1 cellular context compared by ENCODE assay signal in genomic region chr3:48858709-48859108, GRCh38.
TF ChIP-seq lines count a peak whose summit lies in the region.

No MANE protein-coding gene starts in this region.

TF ChIP-seq in K562, 482 proteins besides CTCF, POLR2A, EP300 and RAD21:
- no peak for TF ChIP-seq BMI1 (IDR thresholded peaks at IDR 0.05; ENCODE audit: low read length)
- TF ChIP-seq GMEB1 (CRISPR knock-in tag; IDR thresholded peaks at IDR 0.05): no peak
- no peak for TF ChIP-seq MCM5 (IDR thresholded peaks at IDR 0.05; ENCODE audit: low read depth)
- no peak for TF ChIP-seq EHMT2 (IDR thresholded peaks at IDR 0.05)
- TF ChIP-seq TAL1 (IDR thresholded peaks at IDR 0.05): peak; percentile 36; the same call in 1 of the 2 replicates
- TF ChIP-seq ZKSCAN1 (IDR thresholded peaks at IDR 0.05; ENCODE audit: low read depth, low read length): no peak
- no peak for TF ChIP-seq ZNF41 (CRISPR knock-in tag; conservative IDR thresholded peaks at IDR 0.05)
- TF ChIP-seq ZBTB1 (CRISPR knock-in tag; IDR thresholded peaks at IDR 0.05; ENCODE audit: borderline replicate concordance, low read depth): no peak
- no peak for TF ChIP-seq NCOR1 (IDR thresholded peaks at IDR 0.05)
- no peak for TF ChIP-seq DIDO1 (tag; IDR thresholded peaks at IDR 0.05; ENCODE audit: low read depth)
- TF ChIP-seq FOSL1 (tag; conservative IDR thresholded peaks at IDR 0.05): no peak
- TF ChIP-seq HES1 (IDR thresholded peaks at IDR 0.05; ENCODE audit: low read depth): no peak
- peak; percentile 69 for TF ChIP-seq ARID1B (IDR thresholded peaks at IDR 0.05)
- TF ChIP-seq SAFB2 (IDR thresholded peaks at IDR 0.05; ENCODE audit: borderline replicate concordance, low read depth, low read length, severe bottlenecking): no peak
- no peak for TF ChIP-seq ZNF408 (CRISPR knock-in tag; IDR thresholded peaks at IDR 0.05; ENCODE audit: low read depth)
- TF ChIP-seq IRF1 (CRISPR knock-in tag; IDR thresholded peaks at IDR 0.05; ENCODE audit: borderline replicate concordance): no peak
- no peak for TF ChIP-seq THAP7 (CRISPR knock-in tag; IDR thresholded peaks at IDR 0.05)
- TF ChIP-seq CHD2 (IDR thresholded peaks at IDR 0.05; ENCODE audit: low read depth, low read length): no peak
- TF ChIP-seq MEF2A (IDR thresholded peaks at IDR 0.05; ENCODE audit: control insufficient read depth, low read depth, low read length): no peak
- no peak for TF ChIP-seq SOX6 (IDR thresholded peaks at IDR 0.05)
- TF ChIP-seq CBFA2T3 (IDR thresholded peaks at IDR 0.05): peak; percentile 63
- TF ChIP-seq RFX7 (CRISPR knock-in tag; IDR thresholded peaks at IDR 0.05): no peak
- TF ChIP-seq HCFC1 (IDR thresholded peaks at IDR 0.05; ENCODE audit: low read depth, low read length): no peak
- no peak for TF ChIP-seq ZNF444 (CRISPR knock-in tag; IDR thresholded peaks at IDR 0.05)
- TF ChIP-seq MEIS2 (IDR thresholded peaks at IDR 0.05; ENCODE audit: partially characterized antibody): peak; percentile 77
- TF ChIP-seq TCF3 (CRISPR knock-in tag; IDR thresholded peaks at IDR 0.05): peak; percentile 62
- no peak for TF ChIP-seq ZBTB26 (CRISPR knock-in tag; IDR thresholded peaks at IDR 0.05)
- TF ChIP-seq RAD51 (IDR thresholded peaks at IDR 0.05; ENCODE audit: borderline replicate concordance, low read depth): no peak
- no peak for TF ChIP-seq COPS2 (conservative IDR thresholded peaks at IDR 0.05)
- TF ChIP-seq RBFOX2 (IDR thresholded peaks at IDR 0.05; ENCODE audit: low read depth, low read length): no peak
- TF ChIP-seq CBX8 (IDR thresholded peaks at IDR 0.05; ENCODE audit: borderline replicate concordance, extremely low read depth, low read depth, low read length, poor library complexity, severe bottlenecking): no peak
- TF ChIP-seq RBM22 (IDR thresholded peaks at IDR 0.05; ENCODE audit: low read depth, low read length, poor library complexity, severe bottlenecking): no peak
- TF ChIP-seq ZNF668 (CRISPR knock-in tag; IDR thresholded peaks at IDR 0.05): no peak
- no peak for TF ChIP-seq ZC3H11A (IDR thresholded peaks at IDR 0.05; ENCODE audit: low read depth, low read length)
- TF ChIP-seq FOS (IDR thresholded peaks at IDR 0.05; ENCODE audit: extremely low read depth, insufficient read length): no peak
- no peak for TF ChIP-seq RHOXF2B (CRISPR knock-in tag; conservative IDR thresholded peaks at IDR 0.05)
- no peak for TF ChIP-seq PPARD (CRISPR knock-in tag; IDR thresholded peaks at IDR 0.05)
- TF ChIP-seq TEAD4 (IDR thresholded peaks at IDR 0.05; ENCODE audit: low read length): no peak
- no peak for TF ChIP-seq TEAD4 (CRISPR knock-in tag; IDR thresholded peaks at IDR 0.05; ENCODE audit: borderline replicate concordance)
- no peak for TF ChIP-seq CREBBP (IDR thresholded peaks at IDR 0.05; ENCODE audit: low read depth, low read length)
- no peak for TF ChIP-seq NCOA1 (IDR thresholded peaks at IDR 0.05; ENCODE audit: low read depth)
- TF ChIP-seq ZNF23 (CRISPR knock-in tag; IDR thresholded peaks at IDR 0.05): no peak
- no peak for TF ChIP-seq TCF15 (CRISPR knock-in tag; IDR thresholded peaks at IDR 0.05)
- no peak for TF ChIP-seq GATAD2A (IDR thresholded peaks at IDR 0.05)
- peak; percentile 54 for TF ChIP-seq STAT5A (IDR thresholded peaks at IDR 0.05; ENCODE audit: borderline replicate concordance, low read length)
- TF ChIP-seq SMARCE1 (IDR thresholded peaks at IDR 0.05): 0 out of 2 replicates have a peak, but pooled peaks have one; percentile 48
- TF ChIP-seq ZNF407 (IDR thresholded peaks at IDR 0.05; ENCODE audit: low read depth): no peak
- TF ChIP-seq TSHZ1 (CRISPR knock-in tag; IDR thresholded peaks at IDR 0.05): no peak
- TF ChIP-seq GTF2E2 (tag; IDR thresholded peaks at IDR 0.05): no peak
